In the genomic region with DNA sequence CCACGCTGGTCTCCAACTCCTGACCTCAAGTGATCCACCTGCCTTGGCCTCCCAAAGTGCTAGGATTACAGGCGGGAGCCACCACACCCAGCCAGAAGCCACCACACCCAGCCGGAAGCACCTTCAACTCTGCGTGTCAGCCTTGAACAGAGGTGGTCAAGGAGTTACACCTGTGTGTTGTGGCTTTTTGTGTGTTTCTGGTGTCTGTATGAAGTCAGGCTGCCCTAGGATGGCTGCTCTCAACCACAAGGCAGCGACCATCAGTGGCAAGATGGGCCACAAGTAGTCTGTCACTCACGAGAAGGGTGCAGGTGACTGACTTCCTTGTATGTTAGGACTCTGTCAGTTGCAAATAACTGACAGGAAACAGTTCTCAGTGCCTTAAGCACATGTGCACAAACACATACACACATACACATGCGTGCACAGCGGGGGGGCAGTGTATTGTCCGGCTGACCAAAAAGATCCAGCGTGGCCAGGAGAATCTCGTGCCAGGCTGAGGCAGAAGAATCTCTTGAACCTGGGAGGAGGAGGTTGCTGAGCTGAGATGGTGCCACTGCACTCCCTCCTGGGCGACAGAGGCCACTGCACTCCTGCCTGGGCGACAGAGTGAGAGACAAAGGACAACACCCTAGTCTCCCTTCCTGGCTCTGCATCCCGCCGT, we compare ENCODE assay signal across 8 cellular contexts. TPM values are rescaled to one million over a fixed set of nuclear protein-coding genes. Genes with fewer than 3 reads are reported as not detected.
DNase-seq lines count a peak whose midpoint lies in the region; ATAC-seq and TF ChIP-seq lines count a peak whose summit lies in the region.

No MANE protein-coding gene starts in this region.

- H3K27me3 Mint-ChIP-seq in activated naive CD4-positive, alpha-beta T cell treated with anti-CD3 and anti-CD28 coated beads, Interleukin-2, amount 50 U/mL, for 24 hours, result no peaks in the 10 kb centered on the region
- no peaks in the 10 kb centered on the region for H3K27me3 Mint-ChIP-seq in natural killer cell (ENCODE audit: low read depth in 2 of 2)

- peaks cover 7% of the 10 kb centered on the region for H3K36me3 Mint-ChIP-seq in activated naive CD4-positive, alpha-beta T cell treated with anti-CD3 and anti-CD28 coated beads, Interleukin-2, amount 50 U/mL, for 24 hours
- no peaks in the 10 kb centered on the region for H3K36me3 Mint-ChIP-seq in natural killer cell

- H3K9me3 Mint-ChIP-seq in activated naive CD4-positive, alpha-beta T cell treated with anti-CD3 and anti-CD28 coated beads, Interleukin-2, amount 50 U/mL, for 24 hours, result no peaks in the 10 kb centered on the region
- H3K9me3 Mint-ChIP-seq in natural killer cell, result no peaks in the 10 kb centered on the region

- H2AFZ ChIP-seq in DND-41 (ENCODE audit: low read depth, low read length), result no peak overlapping the region

- intact Hi-C loops in natural killer cell (cut with micrococcal nuclease), result loop anchor here (5.0 kb wide), 1 partner anchor 91 kb away; a partner anchor contains a TSS

- H3K4me1 Mint-ChIP-seq in activated naive CD4-positive, alpha-beta T cell treated with anti-CD3 and anti-CD28 coated beads, Interleukin-2, amount 50 U/mL, for 24 hours, result peaks cover 43% of the 10 kb centered on the region
- peaks cover 18 to 28% of the 10 kb centered on the region in 2 donors for H3K4me1 Mint-ChIP-seq in natural killer cell

- no peak overlapping the region for H3K4me3 ChIP-seq in DND-41 (ENCODE audit: low read depth in 1 of 2, low read length in 2 of 2)

- DNase-seq in DND-41, result peak; percentile 24
- peak; percentile 37 for DNase-seq in M059J (ENCODE audit: low read depth)
- DNase-seq in natural killer cell, result no peak
- DNase-seq in COLO829 (ENCODE audit: low spot score), result no peak

- no peaks in the 10 kb centered on the region for H3K4me1 ChIP-seq in DND-41 (ENCODE audit: insufficient read depth, low read length)

- no peak overlapping the region for H3K9ac ChIP-seq in DND-41 (ENCODE audit: low read depth, low read length)

- ATAC-seq in DND-41 (ENCODE audit: insufficient read depth, low read depth) (peak; percentile 62; the same call in 2 of the 3 replicates), natural killer cell (peak; percentile 67 to 78 (median 74)), GM21360 (IDR thresholded peaks at IDR 0.05; ENCODE audit: unreplicated experiment) (no peak), HG03457 (IDR thresholded peaks at IDR 0.05; ENCODE audit: unreplicated experiment) (no peak), HG02623 (IDR thresholded peaks at IDR 0.05; ENCODE audit: unreplicated experiment) (no peak)

- peak; percentile 46 for TF ChIP-seq CTCF in DND-41 (IDR thresholded peaks at IDR 0.05; ENCODE audit: borderline replicate concordance, extremely low read depth, low read length, poor library complexity, severe bottlenecking)
- no peak for TF ChIP-seq CTCF in natural killer cell (IDR thresholded peaks at IDR 0.05)

- no peak overlapping the region for H3K4me3 Mint-ChIP-seq in activated naive CD4-positive, alpha-beta T cell treated with anti-CD3 and anti-CD28 coated beads, Interleukin-2, amount 50 U/mL, for 24 hours
- peak overlapping the region; percentile 49 for H3K4me3 Mint-ChIP-seq in natural killer cell

- no peaks in the 10 kb centered on the region for H3K9me3 ChIP-seq in DND-41 (ENCODE audit: insufficient read depth, low read length, severe bottlenecking)

- no peak overlapping the region for H3K4me2 ChIP-seq in DND-41 (ENCODE audit: insufficient read depth, low read length)

- no peaks in the 10 kb centered on the region for H3K79me2 ChIP-seq in DND-41 (ENCODE audit: insufficient read depth, low read length)

- H3K27ac ChIP-seq in DND-41 (ENCODE audit: low read length), result peak overlapping the region; percentile 8; the same call in 1 of the 2 replicates

- H3K27ac Mint-ChIP-seq in activated naive CD4-positive, alpha-beta T cell treated with anti-CD3 and anti-CD28 coated beads, Interleukin-2, amount 50 U/mL, for 24 hours, result peak overlapping the region; percentile 63
- peak overlapping the region; percentile 54 to 65 for H3K27ac Mint-ChIP-seq in natural killer cell

- H3K27me3 ChIP-seq in DND-41 (ENCODE audit: insufficient read depth, low read length, poor library complexity), result no peaks in the 10 kb centered on the region

- H3K36me3 ChIP-seq in DND-41 (ENCODE audit: insufficient read depth, low read length), result peaks cover 13% of the 10 kb centered on the region

- H4K20me1 ChIP-seq in DND-41 (ENCODE audit: insufficient read depth, low read length), result no peaks in the 10 kb centered on the region

RNA-seq across cellular contexts. Expression of a gene that starts 13.5 kb away (rescaled TPM):
- total RNA-seq in M059J (2014; rRNA removed; shearing (Covaris generic)), result 29.6 and 34.2 TPM in 2 replicates
- total RNA-seq in natural killer cell, result 10 to 100 TPM; 34.8 to 39.3 (median 38.2) TPM

Comparison
In these comparisons a context has a peak if more than half of its experiments do, and no peak if none do; other contexts are left out.
1. ATAC-seq: peak in DND-41 (single experiment) and natural killer cell (3 of 3); none in GM21360 (single experiment), HG03457 (single experiment) and HG02623 (single experiment).
2. DNase-seq: peak in DND-41 (single experiment) and M059J (single experiment); none in natural killer cell (single experiment) and COLO829 (single experiment).